ENCODE assay signal across 12 cellular contexts in genomic region chr4:151798678-151799416, GRCh38. TPM values are rescaled to one million over a fixed set of nuclear protein-coding genes. Genes with fewer than 3 reads are reported as not detected.
DNase-seq lines count a peak whose midpoint lies in the region; ATAC-seq and TF ChIP-seq lines count a peak whose summit lies in the region.
"Had no signal": no experiment of that assay in that cellular context is flagged by ENCODE, and none has a peak within 500 bp of the region (broad histone marks: within the 10 kb centered on the region; RNA-seq: fewer than 3 reads in every experiment).

No MANE protein-coding gene starts in this region.

- H3K4me3 ChIP-seq in Peyer's patch (no peak overlapping the region), gastroesophageal sphincter (no peak overlapping the region)
- H3K4me3 ChIP-seq: dorsolateral prefrontal cortex had no signal

- 69 to 92% methylated on average over 6 of the region's 6 CpGs for WGBS in gastroesophageal sphincter (ENCODE audit: low coverage in 1 of 2), 2 donors

- H3K27ac ChIP-seq in Peyer's patch (peak overlapping the region in 3 of 4 donors; percentile 28 to 57 (median 46)), gastroesophageal sphincter (no peak overlapping the region)

- no peak for TF ChIP-seq CTCF in Peyer's patch (IDR thresholded peaks at IDR 0.05)
- TF ChIP-seq CTCF in gastroesophageal sphincter (IDR thresholded peaks at IDR 0.05) = no peak

- peak; percentile 34 for DNase-seq in ELR (ENCODE audit: low read depth)
- DNase-seq in Peyer's patch = no peak
- DNase-seq in activated effector memory CD4-positive, alpha-beta T cell treated with Interleukin-2 at 50 U/mL for 16 hours = no peak
- no peak for DNase-seq in activated naive CD4-positive, alpha-beta T cell treated with Interleukin-2 at 50 U/mL for 16 hours
- no peak for DNase-seq in middle frontal gyrus (ENCODE audit: extremely low spot score, low spot score)
- DNase-seq: activated T-cell treated with anti-CD3 and anti-CD28 coated beads, Interleukin-2, amount 50 U/mL, for 4 hours; dorsolateral prefrontal cortex; NCI-H2081 treated with DMSO at 0.1 percent for 48 hours; posterior cingulate gyrus had no signal

- no peak for TF ChIP-seq EP300 in gastroesophageal sphincter (IDR thresholded peaks at IDR 0.05)

- H3K36me3 ChIP-seq in Peyer's patch = no peaks in the 10 kb centered on the region
- H3K36me3 ChIP-seq in gastroesophageal sphincter = no peaks in the 10 kb centered on the region

- H3K27me3 ChIP-seq in Peyer's patch (no peaks in the 10 kb centered on the region), gastroesophageal sphincter (no peaks in the 10 kb centered on the region)
- H3K27me3 ChIP-seq: dorsolateral prefrontal cortex had no signal

- H3K4me1 ChIP-seq in Peyer's patch = peaks cover 0 to 23% (median 0%) of the 10 kb centered on the region in 4 donors
- no peaks in the 10 kb centered on the region for H3K4me1 ChIP-seq in gastroesophageal sphincter

- peak; percentile 63 for ATAC-seq in GM19328 (IDR thresholded peaks at IDR 0.05; ENCODE audit: unreplicated experiment)
- ATAC-seq in HG02885 (IDR thresholded peaks at IDR 0.05; ENCODE audit: poor library complexity, unreplicated experiment) = peak; percentile 89
- no peak for ATAC-seq in gastroesophageal sphincter
- ATAC-seq: activated T-cell treated with anti-CD3 and anti-CD28 coated beads, Interleukin-2, amount 50 U/mL, for 4 hours had no signal

- TF ChIP-seq POLR2A in Peyer's patch (IDR thresholded peaks at IDR 0.05) (no peak), gastroesophageal sphincter (IDR thresholded peaks at IDR 0.05) (no peak)

- H3K9me3 ChIP-seq in Peyer's patch (no peaks in the 10 kb centered on the region), gastroesophageal sphincter (no peaks in the 10 kb centered on the region)

RNA-seq across cellular contexts. Expression of gene GATB, which starts 38.0 kb away (rescaled TPM):
- 10 to 100 TPM; 19.6 to 28.9 (median 23.8) TPM for total RNA-seq in Peyer's patch
- total RNA-seq in gastroesophageal sphincter = 10 to 100 TPM; 10.6 to 22.4 (median 16.6) TPM

Comparison
In these comparisons a context has a peak if more than half of its experiments do, and no peak if none do; other contexts are left out.
1. H3K27ac ChIP-seq: peak in Peyer's patch (3 of 4); none in gastroesophageal sphincter (0 of 4).